In the genomic region with DNA sequence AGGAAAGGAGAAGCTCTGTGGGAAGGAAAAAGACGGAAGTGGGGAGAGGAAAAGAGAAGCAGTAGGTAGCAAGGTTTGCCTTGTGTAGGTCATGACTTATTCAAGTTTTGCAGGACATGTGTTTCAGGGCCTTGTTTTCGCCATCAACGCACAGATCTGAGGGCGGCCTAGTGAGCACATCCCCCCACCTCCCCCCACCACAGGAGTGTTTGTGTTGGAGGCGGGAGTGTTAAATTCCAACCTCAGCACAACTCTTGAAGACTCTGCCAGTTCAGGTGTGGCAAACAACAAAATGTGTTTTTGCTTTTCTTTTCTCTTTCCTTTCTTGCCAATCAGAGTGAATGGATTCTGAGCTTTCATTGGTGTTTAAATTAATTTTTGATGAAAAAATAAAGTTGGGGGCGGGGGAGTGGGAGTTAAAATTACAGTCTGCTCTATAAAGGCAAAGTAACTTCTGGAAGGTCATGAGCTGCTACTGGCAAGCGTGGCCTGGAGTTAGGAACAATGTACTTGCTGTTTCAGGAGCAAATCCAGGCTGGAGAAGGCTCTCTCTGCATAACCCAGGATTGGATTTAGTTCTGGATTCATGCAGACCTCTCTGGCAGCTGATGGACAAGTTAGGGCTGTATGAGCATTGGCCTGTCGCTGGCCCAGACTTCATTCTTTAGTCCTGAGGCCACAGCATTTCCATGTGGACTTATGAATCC, we compare ENCODE assay signal across 15 cellular contexts.
A peak's percentile ranks its signal among the peaks of the same experiment; 100 is the strongest.
DNase-seq lines count a peak whose midpoint lies in the region; ATAC-seq and TF ChIP-seq lines count a peak whose summit lies in the region.
"Had no signal": no experiment of that assay in that cellular context is flagged by ENCODE, and none has a peak within 500 bp of the region (broad histone marks: within the 10 kb centered on the region; RNA-seq: fewer than 3 reads in every experiment).

No MANE protein-coding gene starts in this region.

- peaks cover 3% of the 10 kb centered on the region for H3K9me3 Mint-ChIP-seq in endodermal cell
- H3K9me3 Mint-ChIP-seq: CD8-positive, alpha-beta T cell had no signal

- H4K91ac ChIP-seq in IMR-90 (ENCODE audit: insufficient read depth, low read depth, low read length), result no peak overlapping the region

- H2BK120ac ChIP-seq in IMR-90 (ENCODE audit: low read depth, low read length), result no peak overlapping the region

- peak; percentile 39 for ATAC-seq in Right ventricle myocardium inferior
- ATAC-seq in left cardiac atrium, result no peak
- ATAC-seq in IMR-90 (ENCODE audit: low read depth), result no peak
- ATAC-seq: CD8-positive, alpha-beta T cell had no signal

- H3K27ac ChIP-seq in IMR-90 (ENCODE audit: insufficient read depth, low read length) (no peak overlapping the region), endodermal cell (ENCODE audit: low read depth, low read length) (no peak overlapping the region), testis (peak overlapping the region; percentile 42 to 70), stomach (no peak overlapping the region)

- peak overlapping the region; percentile 90 for H3K27ac Mint-ChIP-seq in endodermal cell
- H3K27ac Mint-ChIP-seq: B cell; CD8-positive, alpha-beta T cell had no signal

- TF ChIP-seq CTCF in IMR-90 (conservative IDR thresholded peaks at IDR 0.05; ENCODE audit: low read depth, low read length), result no peak
- TF ChIP-seq CTCF in endodermal cell (conservative IDR thresholded peaks at IDR 0.05), result no peak
- TF ChIP-seq CTCF in testis (IDR thresholded peaks at IDR 0.05), result no peak
- TF ChIP-seq CTCF in stomach (IDR thresholded peaks at IDR 0.05), result no peak

- H3K23ac ChIP-seq in IMR-90 (ENCODE audit: low read depth, low read length), result no peak overlapping the region

- no peak overlapping the region for H2BK15ac ChIP-seq in IMR-90 (ENCODE audit: low read depth, low read length)

- no peak for TF ChIP-seq RAD21 in IMR-90 (IDR thresholded peaks at IDR 0.05; ENCODE audit: low read length)

- H3K9ac ChIP-seq in IMR-90 (ENCODE audit: low read depth, low read length) (no peak overlapping the region), endodermal cell (ENCODE audit: extremely low read depth, low read length, poor library complexity, severe bottlenecking) (no peak overlapping the region)

- CTCF ChIA-PET in IMR-90 (lab: Yijun Ruan, JAX), result interaction anchor here (0.6 kb wide), 1 partner anchor 684 kb away, joined by 3 read pairs; no protein-coding TSS in a partner anchor

- no peaks in the 10 kb centered on the region for H3K27me3 Mint-ChIP-seq in endodermal cell (ENCODE audit: insufficient read depth)
- H3K27me3 Mint-ChIP-seq: B cell had no signal

- H3K36me3 ChIP-seq in IMR-90 (ENCODE audit: control insufficient read depth, insufficient read depth, low read length) (no peaks in the 10 kb centered on the region), endodermal cell (ENCODE audit: control insufficient read depth, insufficient read depth, low read length) (no peaks in the 10 kb centered on the region), testis (ENCODE audit: low read depth, missing control alignments) (no peaks in the 10 kb centered on the region), stomach (no peaks in the 10 kb centered on the region)
- H3K36me3 ChIP-seq: HAP-1 had no signal

- H3K27me3 ChIP-seq in IMR-90 (ENCODE audit: control insufficient read depth, insufficient read depth, low read length) (no peaks in the 10 kb centered on the region), endodermal cell (ENCODE audit: control insufficient read depth, insufficient read depth, low read length, poor library complexity, severe bottlenecking) (no peaks in the 10 kb centered on the region), testis (no peaks in the 10 kb centered on the region), stomach (no peaks in the 10 kb centered on the region)

- DNase-seq in Right ventricle myocardium inferior (ENCODE audit: missing footprints), result no peak
- no peak for DNase-seq in left cardiac atrium
- no peak for DNase-seq in IMR-90
- peak; percentile 88 for DNase-seq in endodermal cell
- peak; percentile 85 for DNase-seq in testis
- DNase-seq in stomach, result no peak
- DNase-seq in COR-L47 (lab: John Stamatoyannopoulos, UW), result no peak
- DNase-seq in RKO (ENCODE audit: low spot score), result no peak
- DNase-seq: ACHN; CD8-positive, alpha-beta T cell; NCI-H1436; NCI-H2081 treated with DMSO at 0.1 percent for 48 hours; NCI-H226 had no signal

- BruUV-seq in IMR-90 (replicated peaks; lab: Mats Ljungman, UMichigan), result no TSS peak

- H3K36me3 Mint-ChIP-seq in endodermal cell (ENCODE audit: low read depth), result peaks cover 47% of the 10 kb centered on the region
- H3K36me3 Mint-ChIP-seq: CD8-positive, alpha-beta T cell had no signal

- no peaks in the 10 kb centered on the region for H3K9me1 ChIP-seq in IMR-90 (ENCODE audit: insufficient read depth, low read length)

- no peak overlapping the region for H2AK9ac ChIP-seq in IMR-90 (replicated peaks; ENCODE audit: low read depth, low read length, poor library complexity)

- H3K14ac ChIP-seq in IMR-90 (replicated peaks; ENCODE audit: low read depth, low read length), result 0 out of 2 replicates have a peak overlapping the region, but pooled peaks have one; percentile 7

- H2AK5ac ChIP-seq in IMR-90 (ENCODE audit: low read depth, low read length), result peak overlapping the region; percentile 22; the same call in 1 of the 2 replicates

- peaks cover 6% of the 10 kb centered on the region for H3K4me1 ChIP-seq in IMR-90 (ENCODE audit: control insufficient read depth, insufficient read depth, low read length)
- peaks cover 15% of the 10 kb centered on the region for H3K4me1 ChIP-seq in endodermal cell (ENCODE audit: control insufficient read depth, insufficient read depth, low read length)
- H3K4me1 ChIP-seq in testis, result peaks cover 32% of the 10 kb centered on the region
- H3K4me1 ChIP-seq in stomach, result peaks cover 0 to 16% (median 5%) of the 10 kb centered on the region in 4 donors

- no peak overlapping the region for H3K4me3 ChIP-seq in IMR-90 (ENCODE audit: insufficient read depth, low read depth, low read length)
- peak overlapping the region; percentile 53 for H3K4me3 ChIP-seq in endodermal cell (ENCODE audit: low read length)
- no peak overlapping the region for H3K4me3 ChIP-seq in testis
- H3K4me3 ChIP-seq in stomach, result no peak overlapping the region
- H3K4me3 ChIP-seq: HAP-1 had no signal

- H3K18ac ChIP-seq in IMR-90 (ENCODE audit: low read depth, low read length), result no peak overlapping the region

- no peak overlapping the region for H4K5ac ChIP-seq in IMR-90 (ENCODE audit: low read depth, low read length)

- 92 to 100% methylated on average over 1 to 2 of the region's 8 CpGs for WGBS in IMR-90 (ENCODE audit: extremely low coverage in 2 of 2, insufficient read length in 1 of 2), 2 experiments
- WGBS in endodermal cell (ENCODE audit: insufficient coverage in 1 of 2, insufficient read length in 1 of 2), 2 experiments, result 70 to 86% methylated on average over 1 to 6 of the region's 8 CpGs
- 69 to 74% methylated on average over 8 of the region's 8 CpGs for WGBS in testis, 2 donors
- 88 to 93% (median 90%) methylated on average over 8 of the region's 8 CpGs for WGBS in stomach, 5 donors

- peaks cover 27% of the 10 kb centered on the region for H3K4me1 Mint-ChIP-seq in endodermal cell

- peak overlapping the region; percentile 23 for H3K4me3 Mint-ChIP-seq in endodermal cell
- H3K4me3 Mint-ChIP-seq: B cell; CD8-positive, alpha-beta T cell had no signal

- no peak overlapping the region for H2BK20ac ChIP-seq in IMR-90 (ENCODE audit: low read depth, low read length)

- no peaks in the 10 kb centered on the region for H3K9me3 ChIP-seq in IMR-90 (ENCODE audit: control insufficient read depth, insufficient read depth, low read length)
- no peaks in the 10 kb centered on the region for H3K9me3 ChIP-seq in endodermal cell (ENCODE audit: control insufficient read depth, low read length)
- H3K9me3 ChIP-seq in testis, result no peaks in the 10 kb centered on the region
- no peaks in the 10 kb centered on the region for H3K9me3 ChIP-seq in stomach
- H3K9me3 ChIP-seq: HAP-1 had no signal

- no peak overlapping the region for H2BK5ac ChIP-seq in IMR-90 (ENCODE audit: low read depth, low read length, poor library complexity, severe bottlenecking)

- intact Hi-C loops in Right ventricle myocardium inferior (cut with DNase I) (no loop called here), left cardiac atrium (cut with DNase I) (no loop called here), IMR-90 (cut with micrococcal nuclease) (loop anchor here (5.0 kb wide), 1 partner anchor 244 kb away; no protein-coding TSS in a partner anchor), testis (cut with DNase I; ENCODE audit: low total_unique reads) (no loop called here), stomach (cut with DNase I; ENCODE audit: low total_unique reads) (no loop called here)

- POLR2A ChIA-PET in IMR-90 (lab: Charles Lee; ENCODE audit: unreplicated experiment), result no interaction called here

- no peaks in the 10 kb centered on the region for H3K79me1 ChIP-seq in IMR-90 (ENCODE audit: low read depth in 1 of 2, low read length in 2 of 2)

- no peak overlapping the region for H3K4ac ChIP-seq in IMR-90 (ENCODE audit: low read depth, low read length)

- dilution Hi-C loops in IMR-90 (cut with HindIII; ENCODE audit: low sequenced_read_pairs, unreplicated experiment), result no loop called here

- H3K4me2 ChIP-seq in IMR-90 (ENCODE audit: low read depth, low read length), result no peak overlapping the region

- no peak for TF ChIP-seq POLR2A in IMR-90 (IDR thresholded peaks at IDR 0.05; ENCODE audit: low read depth, low read length)
- TF ChIP-seq POLR2A in testis (IDR thresholded peaks at IDR 0.05), result no peak
- no peak for TF ChIP-seq POLR2A in stomach (IDR thresholded peaks at IDR 0.05)

- no peak overlapping the region for H4K8ac ChIP-seq in IMR-90 (ENCODE audit: low read depth in 2 of 2, low read length in 2 of 2)

- no peaks in the 10 kb centered on the region for H4K20me1 ChIP-seq in IMR-90 (ENCODE audit: insufficient read depth, low read length)

- in situ Hi-C loops in IMR-90 (cut with MboI; ENCODE audit: low sequenced_read_pairs), result no loop called here

- H2AFZ ChIP-seq in IMR-90 (replicated peaks; ENCODE audit: low read length, poor library complexity), result no peak overlapping the region

- no peak for TF ChIP-seq EP300 in stomach (IDR thresholded peaks at IDR 0.05)

- no peak overlapping the region for H3K56ac ChIP-seq in IMR-90 (ENCODE audit: extremely low read depth, insufficient read depth, low read length)

TF ChIP-seq in IMR-90, 13 proteins besides CTCF, POLR2A, EP300 and RAD21:
- TF ChIP-seq, protein P1, sequence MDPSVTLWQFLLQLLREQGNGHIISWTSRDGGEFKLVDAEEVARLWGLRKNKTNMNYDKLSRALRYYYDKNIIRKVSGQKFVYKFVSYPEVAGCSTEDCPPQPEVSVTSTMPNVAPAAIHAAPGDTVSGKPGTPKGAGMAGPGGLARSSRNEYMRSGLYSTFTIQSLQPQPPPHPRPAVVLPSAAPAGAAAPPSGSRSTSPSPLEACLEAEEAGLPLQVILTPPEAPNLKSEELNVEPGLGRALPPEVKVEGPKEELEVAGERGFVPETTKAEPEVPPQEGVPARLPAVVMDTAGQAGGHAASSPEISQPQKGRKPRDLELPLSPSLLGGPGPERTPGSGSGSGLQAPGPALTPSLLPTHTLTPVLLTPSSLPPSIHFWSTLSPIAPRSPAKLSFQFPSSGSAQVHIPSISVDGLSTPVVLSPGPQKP (IDR thresholded peaks at IDR 0.05; ENCODE audit: borderline replicate concordance, low read depth, low read length), result no peak
- TF ChIP-seq CHD1 (IDR thresholded peaks at IDR 0.05; ENCODE audit: low read depth, low read length), result no peak

Comparison
In these comparisons a context has a peak if more than half of its experiments do, and no peak if none do; other contexts are left out.
1. DNase-seq: peak in endodermal cell (single experiment) and testis (single experiment); none in Right ventricle myocardium inferior (single experiment), left cardiac atrium (single experiment), IMR-90 (single experiment), stomach (single experiment), COR-L47 (single experiment) and RKO (single experiment).
2. H3K27ac ChIP-seq: peak in testis (2 of 2); none in IMR-90 (single experiment), endodermal cell (single experiment) and stomach (0 of 5).